8 cellular contexts compared by ENCODE assay signal in genomic region chr1:58814251-58815068, GRCh38. TPM values are rescaled to one million over a fixed set of nuclear protein-coding genes. Genes with fewer than 3 reads are reported as not detected.
DNase-seq lines count a peak whose midpoint lies in the region; ATAC-seq and TF ChIP-seq lines count a peak whose summit lies in the region.

No MANE protein-coding gene starts in this region.

- no peak overlapping the region for H2BK15ac ChIP-seq in H9 (ENCODE audit: low read depth, low read length)

- no peaks in the 10 kb centered on the region for H3K79me1 ChIP-seq in H9 (ENCODE audit: insufficient read depth, low read depth, low read length, poor library complexity, severe bottlenecking)

- H3K79me2 ChIP-seq in H9 (ENCODE audit: insufficient read depth, low read length): no peaks in the 10 kb centered on the region

- H2BK5ac ChIP-seq in H9 (ENCODE audit: insufficient read length, low read length): no peak overlapping the region

- DNase-seq in H9: peak; percentile 74
- no peak for DNase-seq in iPS DF 6.9 (ENCODE audit: low read depth, low spot score)
- peak; percentile 70 for DNase-seq in sigmoid colon
- no peak for DNase-seq in SW 1271 (lab: John Stamatoyannopoulos, UW)

- H3K18ac ChIP-seq in H9 (ENCODE audit: insufficient read length, low read depth, low read length): peak overlapping the region; percentile 48

- H3K9me3 ChIP-seq in H9 (ENCODE audit: control insufficient read depth, low read depth, low read length) (no peaks in the 10 kb centered on the region), iPS DF 6.9 (ENCODE audit: control insufficient read depth, insufficient read depth, low read length) (no peaks in the 10 kb centered on the region), sigmoid colon (no peaks in the 10 kb centered on the region)

- no peak overlapping the region for H3K56ac ChIP-seq in H9 (ENCODE audit: insufficient read length, low read depth, low read length)

- H3K4me1 Mint-ChIP-seq in H9: peaks cover 25 to 33% of the 10 kb centered on the region in 2 experiments
- peaks cover 37% of the 10 kb centered on the region for H3K4me1 Mint-ChIP-seq in activated naive CD8-positive, alpha-beta T cell (ENCODE audit: low read depth)

- H3K14ac ChIP-seq in H9 (ENCODE audit: insufficient read depth, low read length): peak overlapping the region; percentile 33; the same call in 1 of the 2 replicates

- no peaks in the 10 kb centered on the region; the same call in 1 of the 2 replicates for H3K27me3 ChIP-seq in H9 (ENCODE audit: insufficient read depth, low read length)
- no peaks in the 10 kb centered on the region for H3K27me3 ChIP-seq in iPS DF 6.9 (ENCODE audit: control insufficient read depth, insufficient read depth, low read length)
- H3K27me3 ChIP-seq in sigmoid colon: no peaks in the 10 kb centered on the region

- H2BK20ac ChIP-seq in H9 (ENCODE audit: low read depth, low read length, poor library complexity, severe bottlenecking): no peak overlapping the region

- H4K91ac ChIP-seq in H9 (ENCODE audit: insufficient read length, low read depth, low read length): no peak overlapping the region

- WGBS in H9 (ENCODE audit: extremely low coverage, insufficient read length, low lambda C conversion rate): no CpG with 5 or more reads among the region's 45 CpGs
- no CpG with 5 or more reads among the region's 45 CpGs for WGBS in iPS DF 6.9 (ENCODE audit: insufficient coverage, insufficient read length)
- 21 to 66% methylated on average over 45 of the region's 45 CpGs for WGBS in sigmoid colon, 2 donors

- TF ChIP-seq POLR2A in sigmoid colon (IDR thresholded peaks at IDR 0.05): peak in 1 of 2 donors; percentile 32

- H3K4me1 ChIP-seq in H9 (ENCODE audit: insufficient read depth, low read length) (no peaks in the 10 kb centered on the region), iPS DF 6.9 (ENCODE audit: control insufficient read depth, insufficient read depth, low read length) (peaks cover 3% of the 10 kb centered on the region; the same call in 1 of the 2 replicates), sigmoid colon (peaks cover 0 to 24% (median 15%) of the 10 kb centered on the region in 4 donors)

- no peaks in the 10 kb centered on the region for H4K20me1 ChIP-seq in H9 (ENCODE audit: control insufficient read depth, insufficient read depth, insufficient read length)

- peak overlapping the region; percentile 64 to 68 for H3K4me3 Mint-ChIP-seq in H9
- peak overlapping the region; percentile 57 for H3K4me3 Mint-ChIP-seq in activated naive CD8-positive, alpha-beta T cell

- no peak for TF ChIP-seq EP300 in sigmoid colon (IDR thresholded peaks at IDR 0.05)

- H3K36me3 ChIP-seq in iPS DF 6.9 (ENCODE audit: control insufficient read depth, insufficient read depth, low read length) (no peaks in the 10 kb centered on the region), sigmoid colon (no peaks in the 10 kb centered on the region)

- H3K27ac ChIP-seq in H9 (ENCODE audit: insufficient read length, low read depth, low read length) (no peak overlapping the region), iPS DF 6.9 (ENCODE audit: low read length) (no peak overlapping the region), sigmoid colon (peak overlapping the region; percentile 84 to 94 (median 90))

- H3K4me2 ChIP-seq in H9 (ENCODE audit: insufficient read depth, insufficient read length, low read length): peak overlapping the region; percentile 73

- peak overlapping the region; percentile 7; the same call in 1 of the 2 replicates for H3K4me3 ChIP-seq in iPS DF 6.9 (ENCODE audit: low read length)
- peak overlapping the region in 3 of 4 donors; percentile 51 to 66 (median 61) for H3K4me3 ChIP-seq in sigmoid colon

- intact Hi-C loops in sigmoid colon (cut with DNase I): loop anchor here (1.0 to 10.0 kb wide), 4 partner anchors 29 to 336 kb away; no protein-coding TSS in a partner anchor

- no peak overlapping the region for H3K4ac ChIP-seq in H9 (ENCODE audit: low read depth, low read length)

- H3K9ac ChIP-seq in H9 (ENCODE audit: extremely low read depth, insufficient read length, low read length): no peak overlapping the region

- H2BK12ac ChIP-seq in H9 (ENCODE audit: insufficient read length, low read depth, low read length): no peak overlapping the region

- H3K23me2 ChIP-seq in H9 (ENCODE audit: insufficient read length, low read depth, low read length, poor library complexity, severe bottlenecking): peaks cover 16% of the 10 kb centered on the region

- peak overlapping the region in 1 of 3 experiments; percentile 94; a peak in 2 of 7 replicates for H3K27ac Mint-ChIP-seq in H9
- H3K27ac Mint-ChIP-seq in activated naive CD8-positive, alpha-beta T cell: no peak overlapping the region

- H2BK120ac ChIP-seq in H9 (ENCODE audit: low read depth, low read length, poor library complexity, severe bottlenecking): no peak overlapping the region

- no peak overlapping the region for H4K5ac ChIP-seq in H9 (ENCODE audit: insufficient read length, low read depth, low read length)

- peaks cover 24% of the 10 kb centered on the region for H3K27me3 Mint-ChIP-seq in H9 (ENCODE audit: low read depth)
- H3K27me3 Mint-ChIP-seq in activated naive CD8-positive, alpha-beta T cell: no peaks in the 10 kb centered on the region

- H2AK5ac ChIP-seq in H9 (ENCODE audit: insufficient read length, low read length): no peak overlapping the region

- H3K9me3 Mint-ChIP-seq in H9: no peaks in the 10 kb centered on the region; a peak in 1 of 5 replicates
- no peaks in the 10 kb centered on the region for H3K9me3 Mint-ChIP-seq in activated naive CD8-positive, alpha-beta T cell (ENCODE audit: low read depth)

- H3K36me3 Mint-ChIP-seq in H9 (ENCODE audit: insufficient read depth in 1 of 3, low read depth in 3 of 3): no peaks in the 10 kb centered on the region; a peak in 1 of 7 replicates
- no peaks in the 10 kb centered on the region for H3K36me3 Mint-ChIP-seq in activated naive CD8-positive, alpha-beta T cell

- no peak overlapping the region for H3K23ac ChIP-seq in H9 (ENCODE audit: insufficient read length, low read depth, low read length)

- ATAC-seq in HG03135 (IDR thresholded peaks at IDR 0.05; ENCODE audit: unreplicated experiment) (no peak), HG03457 (IDR thresholded peaks at IDR 0.05; ENCODE audit: unreplicated experiment) (no peak)
- ATAC-seq in activated CD4-positive, CD25-positive, alpha-beta regulatory T cell treated with anti-CD3 and anti-CD28 coated beads, Interleukin-2, amount 50 U/mL, for 24 hours: no peak

- H4K8ac ChIP-seq in H9 (replicated peaks; ENCODE audit: insufficient read length, low read depth, low read length): no peak overlapping the region

- H3T11ph ChIP-seq in H9 (ENCODE audit: low read length): no peak overlapping the region

- TF ChIP-seq CTCF in H9 (conservative IDR thresholded peaks at IDR 0.05) (no peak), sigmoid colon (IDR thresholded peaks at IDR 0.05) (no peak)

- H2AFZ ChIP-seq in H9 (ENCODE audit: low read length): no peak overlapping the region

RNA-seq across cellular contexts. Expression of gene JUN, which starts 30.6 kb away (rescaled TPM):
- total RNA-seq in H9 (2021) (14.2 and 15.7 TPM in 2 replicates), sigmoid colon (100 to 1,000 TPM in 3 of 4 donors, 10 to 100 TPM in 1; 52.4 to 233 (median 202) TPM)
- polyA plus RNA-seq in sigmoid colon: 100 to 1,000 TPM in 2 of 3 donors, 10 to 100 TPM in 1; 42.8 to 132 (median 112) TPM

Comparison
In these comparisons a context has a peak if more than half of its experiments do, and no peak if none do; other contexts are left out.
1. DNase-seq: peak in H9 (single experiment) and sigmoid colon (single experiment); none in iPS DF 6.9 (single experiment) and SW 1271 (0 of 2).
2. H3K27ac ChIP-seq: peak in sigmoid colon (4 of 4); none in H9 (single experiment) and iPS DF 6.9 (single experiment).